In genomic region chr22:30204742-30205111, GRCh38 we compare ENCODE assay signal across 10 cellular contexts. TPM values are rescaled to one million over a fixed set of nuclear protein-coding genes. Genes with fewer than 3 reads are reported as not detected.
DNase-seq lines count a peak whose midpoint lies in the region; ATAC-seq and TF ChIP-seq lines count a peak whose summit lies in the region.
"Had no signal": no experiment of that assay in that cellular context is flagged by ENCODE, and none has a peak within 500 bp of the region (broad histone marks: within the 10 kb centered on the region; RNA-seq: fewer than 3 reads in every experiment).

No MANE protein-coding gene starts in this region.

- POLR2A ChIA-PET in HEK293T (lab: Yijun Ruan, JAX), result interaction anchor here (1.0 kb wide), 1 partner anchor 8 kb away, joined by 3 read pairs; no protein-coding TSS in a partner anchor

- DNase-seq in left cardiac atrium, result no peak
- no peak for DNase-seq in Right ventricle myocardium inferior (ENCODE audit: missing footprints)
- peak; percentile 53 for DNase-seq in brain pericyte (ENCODE audit: low read depth, low spot score)
- peak; percentile 37 for DNase-seq in medulla oblongata (ENCODE audit: extremely low spot score)
- no peak for DNase-seq in HEK293T (ENCODE audit: extremely low spot score)
- no peak for DNase-seq in DMS114 treated with DMSO at 0.1 percent for 48 hours (lab: John Stamatoyannopoulos, UW; ENCODE audit: unreplicated experiment)
- DNase-seq in COLO668 (lab: John Stamatoyannopoulos, UW; ENCODE audit: unreplicated experiment), result no peak
- DNase-seq: central memory CD4-positive, alpha-beta T cell; KG1 had no signal

- CTCF ChIA-PET in HEK293T (lab: Yijun Ruan, JAX), result no interaction called here

- intact Hi-C loops in left cardiac atrium (cut with DNase I) (no loop called here), Right ventricle myocardium inferior (cut with DNase I) (loop anchor here (5.0 kb wide), 1 partner anchor 48 kb away; no protein-coding TSS in a partner anchor)

- ATAC-seq in left cardiac atrium (peak; percentile 5 to 35), Right ventricle myocardium inferior (no peak), GM19397 (IDR thresholded peaks at IDR 0.05; ENCODE audit: unreplicated experiment) (no peak)

TF ChIP-seq in HEK293T, 16 proteins besides CTCF, POLR2A, EP300 and RAD21:
- TF ChIP-seq ARNT (IDR thresholded peaks at IDR 0.05), result no peak
TF ChIP-seq in HEK293T: peak in this region for 0.

RNA-seq across cellular contexts. Expression of gene LIF, which starts 41.8 kb away (rescaled TPM):
- total RNA-seq in left cardiac atrium (1 to 10 TPM in 1 of 2 donors, under 1 TPM in 1; 0.94 to 7.0 TPM), Right ventricle myocardium inferior (0.27 TPM)

Comparison
In these comparisons a context has a peak if more than half of its experiments do, and no peak if none do; other contexts are left out.
1. ATAC-seq: peak in left cardiac atrium (2 of 2); none in Right ventricle myocardium inferior (single experiment) and GM19397 (single experiment).
2. DNase-seq: peak in brain pericyte (single experiment) and medulla oblongata (single experiment); none in left cardiac atrium (single experiment), Right ventricle myocardium inferior (single experiment), HEK293T (single experiment), DMS114 treated with DMSO at 0.1 percent for 48 hours (single experiment) and COLO668 (single experiment).